In genomic region chr7:140726304-140726703, GRCh38 we compare ENCODE assay signal across 1 cellular context.
TF ChIP-seq lines count a peak whose summit lies in the region.

No MANE protein-coding gene starts in this region.

TF ChIP-seq in K562, 482 proteins besides CTCF, POLR2A, EP300 and RAD21:
- TF ChIP-seq COPS2 (conservative IDR thresholded peaks at IDR 0.05), result no peak
- TF ChIP-seq, protein P1, sequence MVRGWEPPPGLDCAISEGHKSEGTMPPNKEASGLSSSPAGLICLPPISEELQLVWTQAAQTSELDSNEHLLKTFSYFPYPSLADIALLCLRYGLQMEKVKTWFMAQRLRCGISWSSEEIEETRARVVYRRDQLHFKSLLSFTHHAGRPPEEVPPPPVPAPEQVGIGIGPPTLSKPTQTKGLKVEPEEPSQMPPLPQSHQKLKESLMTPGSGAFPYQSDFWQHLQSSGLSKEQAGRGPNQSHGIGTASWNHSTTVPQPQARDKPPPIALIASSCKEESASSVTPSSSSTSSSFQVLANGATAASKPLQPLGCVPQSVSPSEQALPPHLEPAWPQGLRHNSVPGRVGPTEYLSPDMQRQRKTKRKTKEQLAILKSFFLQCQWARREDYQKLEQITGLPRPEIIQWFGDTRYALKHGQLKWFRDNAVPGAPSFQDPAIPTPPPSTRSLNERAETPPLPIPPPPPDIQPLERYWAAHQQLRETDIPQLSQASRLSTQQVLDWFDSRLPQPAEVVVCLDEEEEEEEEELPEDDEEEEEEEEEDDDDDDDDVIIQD (CRISPR knock-in tag; IDR thresholded peaks at IDR 0.05), result no peak
- no peak for TF ChIP-seq XRCC3 (IDR thresholded peaks at IDR 0.05)
- TF ChIP-seq NELFE (IDR thresholded peaks at IDR 0.05; ENCODE audit: insufficient read depth, insufficient read length), result no peak
- no peak for TF ChIP-seq NCOA1 (IDR thresholded peaks at IDR 0.05; ENCODE audit: low read depth)
- TF ChIP-seq ZNF444 (CRISPR knock-in tag; IDR thresholded peaks at IDR 0.05), result no peak
- TF ChIP-seq BACH1 (tag; IDR thresholded peaks at IDR 0.05), result no peak
- no peak for TF ChIP-seq CEBPG (CRISPR knock-in tag; IDR thresholded peaks at IDR 0.05)
- no peak for TF ChIP-seq CEBPG (tag; conservative IDR thresholded peaks at IDR 0.05 in 1 of 2, IDR thresholded peaks at IDR 0.05 in 1 of 2)
- TF ChIP-seq PRPF4 (IDR thresholded peaks at IDR 0.05; ENCODE audit: insufficient read depth, low read depth, low read length, poor library complexity, severe bottlenecking), result no peak
- no peak for TF ChIP-seq PKNOX1 (IDR thresholded peaks at IDR 0.05)
- TF ChIP-seq YY1 (IDR thresholded peaks at IDR 0.05; ENCODE audit: borderline replicate concordance in 1 of 3, control insufficient read depth in 1 of 3, extremely low read depth in 1 of 3, insufficient read depth in 3 of 3, insufficient read length in 1 of 3, insufficient replicate concordance in 2 of 3, low read depth in 1 of 3, low read length in 2 of 3), result no peak
- TF ChIP-seq RREB1 (CRISPR knock-in tag; IDR thresholded peaks at IDR 0.05), result no peak
